14 cellular contexts compared by ENCODE assay signal in genomic region chr21:35020902-35021301, GRCh38. TPM values are rescaled to one million over a fixed set of nuclear protein-coding genes. Genes with fewer than 3 reads are reported as not detected.
A peak's percentile ranks its signal among the peaks of the same experiment; 100 is the strongest.
DNase-seq lines count a peak whose midpoint lies in the region; ATAC-seq lines count a peak whose summit lies in the region.
"Had no signal": no experiment of that assay in that cellular context is flagged by ENCODE, and none has a peak within 500 bp of the region (broad histone marks: within the 10 kb centered on the region; RNA-seq: fewer than 3 reads in every experiment).

No MANE protein-coding gene starts in this region.

- no peaks in the 10 kb centered on the region for H3K27me3 Mint-ChIP-seq in activated naive CD4-positive, alpha-beta T cell treated with anti-CD3 and anti-CD28 coated beads, Interleukin-2, amount 50 U/mL, for 24 hours
- H3K27me3 Mint-ChIP-seq: activated CD4-positive, alpha-beta T cell treated with anti-CD3 and anti-CD28 coated beads, Interleukin-2, amount 10 ng/mL, durations not matched to agents 7 days and 5 days had no signal

- peaks cover 90% of the 10 kb centered on the region for H3K4me1 Mint-ChIP-seq in activated naive CD4-positive, alpha-beta T cell treated with anti-CD3 and anti-CD28 coated beads, Interleukin-2, amount 50 U/mL, for 24 hours

- H3K9me3 ChIP-seq in MG63 = no peaks in the 10 kb centered on the region
- no peaks in the 10 kb centered on the region for H3K9me3 ChIP-seq in effector memory CD4-positive, alpha-beta T cell (ENCODE audit: control insufficient read depth, low read length)

- H3K4me1 ChIP-seq in effector memory CD4-positive, alpha-beta T cell (ENCODE audit: control insufficient read depth, insufficient read depth, low read length, poor library complexity, severe bottlenecking) = peaks cover 58% of the 10 kb centered on the region
- H3K4me1 ChIP-seq: parathyroid adenoma had no signal

- no peak for DNase-seq in activated naive CD4-positive, alpha-beta T cell treated with Interleukin-2 at 50 U/mL for 16 hours
- peak; percentile 52 for DNase-seq in MG63
- DNase-seq in effector memory CD4-positive, alpha-beta T cell = no peak
- DNase-seq in stimulated activated naive CD8-positive, alpha-beta T cell treated with anti-CD3 and anti-CD28 coated beads, Interleukin-15, Interleukin-2, amounts not matched to agents 100 U/mL and 50 U/mL, for 24 hours = no peak
- no peak for DNase-seq in substantia nigra (lab: John Stamatoyannopoulos, UW)
- no peak for DNase-seq in HK-2 (ENCODE audit: unreplicated experiment)
- DNase-seq in NCI-H146 (lab: John Stamatoyannopoulos, UW) = no peak
- DNase-seq: activated CD4-positive, alpha-beta T cell treated with anti-CD3 and anti-CD28 coated beads, Interleukin-2, amount 10 ng/mL, durations not matched to agents 7 days and 5 days; aorta; hippocampal formation; NCI-H187; NCI-H748 treated with DMSO at 0.1 percent for 48 hours had no signal

- no peak overlapping the region for H3K4me3 ChIP-seq in MG63
- H3K4me3 ChIP-seq in effector memory CD4-positive, alpha-beta T cell (ENCODE audit: insufficient read depth, low read depth, low read length, poor library complexity, severe bottlenecking) = no peak overlapping the region

- no peaks in the 10 kb centered on the region for H3K9me3 Mint-ChIP-seq in activated naive CD4-positive, alpha-beta T cell treated with anti-CD3 and anti-CD28 coated beads, Interleukin-2, amount 50 U/mL, for 24 hours

- H3K27ac ChIP-seq in effector memory CD4-positive, alpha-beta T cell (ENCODE audit: insufficient read depth, low read length, poor library complexity, severe bottlenecking) = peak overlapping the region; percentile 47
- no peak overlapping the region for H3K27ac ChIP-seq in substantia nigra (ENCODE audit: low read depth, low read length, poor library complexity, severe bottlenecking)
- H3K27ac ChIP-seq: parathyroid adenoma had no signal

- H3K36me3 Mint-ChIP-seq in activated naive CD4-positive, alpha-beta T cell treated with anti-CD3 and anti-CD28 coated beads, Interleukin-2, amount 50 U/mL, for 24 hours = peaks cover 22% of the 10 kb centered on the region

- ATAC-seq in stimulated activated naive CD8-positive, alpha-beta T cell treated with anti-CD3 and anti-CD28 coated beads, Interleukin-15, Interleukin-2, amounts not matched to agents 100 U/mL and 50 U/mL, for 24 hours = peak; percentile 61

- H3K4me3 Mint-ChIP-seq in activated naive CD4-positive, alpha-beta T cell treated with anti-CD3 and anti-CD28 coated beads, Interleukin-2, amount 50 U/mL, for 24 hours = peak overlapping the region; percentile 21
- H3K4me3 Mint-ChIP-seq: activated CD4-positive, alpha-beta T cell treated with anti-CD3 and anti-CD28 coated beads, Interleukin-2, amount 10 ng/mL, durations not matched to agents 7 days and 5 days had no signal

- H3K27ac Mint-ChIP-seq in activated naive CD4-positive, alpha-beta T cell treated with anti-CD3 and anti-CD28 coated beads, Interleukin-2, amount 50 U/mL, for 24 hours = peak overlapping the region; percentile 87

- H3K27me3 ChIP-seq in MG63 = no peaks in the 10 kb centered on the region
- H3K27me3 ChIP-seq in effector memory CD4-positive, alpha-beta T cell (replicated peaks; ENCODE audit: control insufficient read depth, insufficient read depth, low read length, poor library complexity, severe bottlenecking) = no peaks in the 10 kb centered on the region

- no peaks in the 10 kb centered on the region; the same call in 1 of the 2 replicates for H3K36me3 ChIP-seq in MG63
- peaks cover 4% of the 10 kb centered on the region for H3K36me3 ChIP-seq in effector memory CD4-positive, alpha-beta T cell (ENCODE audit: control insufficient read depth, insufficient read depth, low read length)

RNA-seq across cellular contexts. Expression of gene RUNX1, which starts 28.2 kb away (rescaled TPM):
- total RNA-seq in MG63 (2014; rRNA removed; shearing (Covaris generic); ENCODE audit: low replicate concordance) = 2.2 and 5.3 TPM in 2 replicates
